In genomic region chr1:234218078-234218477, GRCh38 we compare ENCODE assay signal across 30 cellular contexts.
DNase-seq lines count a peak whose midpoint lies in the region; ATAC-seq, FAIRE-seq and TF ChIP-seq lines count a peak whose summit lies in the region.
"Had no signal": no experiment of that assay in that cellular context is flagged by ENCODE, and none has a peak within 500 bp of the region (broad histone marks: within the 10 kb centered on the region; RNA-seq: fewer than 3 reads in every experiment).

No MANE protein-coding gene starts in this region.

- H3K36me3 Mint-ChIP-seq in T-helper 1 cell treated with Interleukin-12 subunit alpha and Interleukin-12 subunit beta and Interleukin-4 antibody, amounts not matched to agents 30 μg/mL and 1 μg/mL, for 36 hours (ENCODE audit: low read depth) = no peaks in the 10 kb centered on the region
- H3K36me3 Mint-ChIP-seq: activated naive CD8-positive, alpha-beta T cell; mesothelial cell of epicardium had no signal

- peaks cover 18 to 54% of the 10 kb centered on the region in 2 experiments; a peak in 4 of 5 replicates for H3K27me3 ChIP-seq in K562 (ENCODE audit: control insufficient read depth in 2 of 2, insufficient read depth in 2 of 2, low read length in 2 of 2)
- peaks cover 23% of the 10 kb centered on the region for H3K27me3 ChIP-seq in trophoblast cell (ENCODE audit: insufficient read depth, low read length)
- H3K27me3 ChIP-seq: pancreas had no signal

- H2BK120ac ChIP-seq in trophoblast cell (ENCODE audit: insufficient read depth, low read length, poor library complexity) = no peak overlapping the region

- H3K14ac ChIP-seq in trophoblast cell (ENCODE audit: low read length) = no peak overlapping the region

- TF ChIP-seq EP300 in K562 (IDR thresholded peaks at IDR 0.05; ENCODE audit: low read length) = no peak

- H3K4me2 ChIP-seq in K562 (ENCODE audit: insufficient read depth, low read length) = no peak overlapping the region
- H3K4me2 ChIP-seq in trophoblast cell (ENCODE audit: low read length) = no peak overlapping the region
- H3K4me2 ChIP-seq: KMS-11, PC-9 had no signal

- H2BK12ac ChIP-seq in trophoblast cell (ENCODE audit: low read length) = no peak overlapping the region

- H3K79me2 ChIP-seq in K562 (ENCODE audit: control insufficient read depth, insufficient read depth, low read length) = no peaks in the 10 kb centered on the region
- no peaks in the 10 kb centered on the region for H3K79me2 ChIP-seq in trophoblast cell (ENCODE audit: control insufficient read depth, insufficient read depth, low read length, poor library complexity)

- H4K12ac ChIP-seq in trophoblast cell (ENCODE audit: low read depth, low read length) = no peak overlapping the region

- H3K4ac ChIP-seq in trophoblast cell (ENCODE audit: low read depth, low read length) = no peak overlapping the region

- in situ Hi-C loops in K562 (cut with MboI) = no loop called here

- no peaks in the 10 kb centered on the region for H3K9me3 Mint-ChIP-seq in T-helper 1 cell treated with Interleukin-12 subunit alpha and Interleukin-12 subunit beta and Interleukin-4 antibody, amounts not matched to agents 30 μg/mL and 1 μg/mL, for 36 hours
- H3K9me3 Mint-ChIP-seq: activated T-helper 1 cell treated with anti-CD3 and anti-CD28 coated beads, Interleukin-12 subunit alpha, Interleukin-12 subunit beta, Interleukin-2, Interleukin-4 antibody, amounts not matched to agents 30 ng/mL and 10 ng/mL and 1 ng/mL, durations not matched to agents 14 hours and 24 hours and 36 hours; CD4-positive, alpha-beta T cell; mesothelial cell of epicardium; nephron had no signal

- no peaks in the 10 kb centered on the region for H3K36me3 ChIP-seq in K562 (ENCODE audit: control insufficient read depth, insufficient read depth, low read length)
- H3K36me3 ChIP-seq in trophoblast cell (ENCODE audit: control insufficient read depth in 1 of 2, insufficient read depth in 2 of 2, low read length in 2 of 2) = no peaks in the 10 kb centered on the region
- H3K36me3 ChIP-seq: pancreas, stomach, tibial nerve had no signal

- H2AFZ ChIP-seq in K562 (ENCODE audit: low read depth, low read length) (no peak overlapping the region), trophoblast cell (ENCODE audit: insufficient read depth, low read length, poor library complexity) (no peak overlapping the region)
- H2AFZ ChIP-seq: PC-9 had no signal

- peak overlapping the region; percentile 2 for H3K27ac Mint-ChIP-seq in T-helper 1 cell treated with Interleukin-12 subunit alpha and Interleukin-12 subunit beta and Interleukin-4 antibody, amounts not matched to agents 30 μg/mL and 1 μg/mL, for 36 hours
- H3K27ac Mint-ChIP-seq: activated naive CD8-positive, alpha-beta T cell; CD4-positive, alpha-beta T cell; mesothelial cell of epicardium; nephron had no signal

- no peak overlapping the region for H4K8ac ChIP-seq in trophoblast cell (ENCODE audit: low read depth, low read length)

- whole genome bisulfite sequencing in K562 (ENCODE audit: insufficient coverage, low coverage, missing lambda C conversion rate) = 2% methylated on average over 3 of the region's 3 CpGs
- WGBS in trophoblast cell (ENCODE audit: extremely low coverage, insufficient coverage, insufficient read length) = no CpG with 5 or more reads among the region's 3 CpGs

- H2BK5ac ChIP-seq in trophoblast cell (ENCODE audit: low read depth, low read length, poor library complexity) = no peak overlapping the region

- TF ChIP-seq CTCF in K562 (IDR thresholded peaks at IDR 0.05 in 2 of 3, conservative IDR thresholded peaks at IDR 0.05 in 1 of 3; ENCODE audit: insufficient read depth in 2 of 3, low read depth in 1 of 3, low read length in 3 of 3) = no peak

- no peaks in the 10 kb centered on the region for H4K20me1 ChIP-seq in K562 (replicated peaks; ENCODE audit: control insufficient read depth, insufficient read depth, low read length)

- no peak for TF ChIP-seq POLR2A in K562 (conservative IDR thresholded peaks at IDR 0.05)

- POLR2A ChIA-PET in K562 (lab: Yijun Ruan, JAX) = no interaction called here

- no peak overlapping the region for H3K4me3 Mint-ChIP-seq in T-helper 1 cell treated with Interleukin-12 subunit alpha and Interleukin-12 subunit beta and Interleukin-4 antibody, amounts not matched to agents 30 μg/mL and 1 μg/mL, for 36 hours
- H3K4me3 Mint-ChIP-seq: activated naive CD8-positive, alpha-beta T cell; CD4-positive, alpha-beta T cell; mesothelial cell of epicardium; nephron had no signal

- H3K4me1 Mint-ChIP-seq in T-helper 1 cell treated with Interleukin-12 subunit alpha and Interleukin-12 subunit beta and Interleukin-4 antibody, amounts not matched to agents 30 μg/mL and 1 μg/mL, for 36 hours (ENCODE audit: low read depth) = peaks cover 21% of the 10 kb centered on the region

- no peak for TF ChIP-seq RAD21 in K562 (CRISPR knock-in tag; conservative IDR thresholded peaks at IDR 0.05 in 1 of 2, IDR thresholded peaks at IDR 0.05 in 1 of 2)

- H3K27me3 Mint-ChIP-seq in T-helper 1 cell treated with Interleukin-12 subunit alpha and Interleukin-12 subunit beta and Interleukin-4 antibody, amounts not matched to agents 30 μg/mL and 1 μg/mL, for 36 hours (ENCODE audit: low read depth) = peaks cover 22% of the 10 kb centered on the region

- CTCF ChIA-PET in K562 (lab: Yijun Ruan, JAX; ENCODE audit: low intra/inter-chr PET ratio) = no interaction called here

- H3K4me1 ChIP-seq in K562 (replicated peaks in 1 of 2; ENCODE audit: control insufficient read depth in 2 of 2, insufficient read depth in 2 of 2, low read length in 2 of 2) (peaks cover 0 to 13% of the 10 kb centered on the region in 2 experiments; a peak in 1 of 5 replicates), trophoblast cell (ENCODE audit: control insufficient read depth in 1 of 2, insufficient read depth in 2 of 2, low read length in 2 of 2) (peaks cover 10 to 11% of the 10 kb centered on the region in 2 experiments)
- H3K4me1 ChIP-seq: pancreas had no signal

- H3K27ac ChIP-seq in K562 (ENCODE audit: extremely low read depth, low read depth, low read length) (no peak overlapping the region), trophoblast cell (ENCODE audit: low read depth, low read length) (no peak overlapping the region)
- H3K27ac ChIP-seq: KMS-11, pancreas, PC-9, stomach had no signal

- ATAC-seq in K562 (no peak), left ventricle myocardium superior (no peak)
- ATAC-seq: GM12878, left lobe of liver, pancreas, right cardiac atrium had no signal

- no peak overlapping the region for H2AK5ac ChIP-seq in trophoblast cell (ENCODE audit: low read length)

- no TSS peak for BruUV-seq in K562 (replicated peaks; lab: Mats Ljungman, UMichigan)

- FAIRE-seq in K562 (lab: Jason Lieb, UNC) (no peak), GM19239 (lab: Jason Lieb, UNC) (no peak)
- FAIRE-seq: GM12878, H54, pancreas had no signal

- H3K9me1 ChIP-seq in K562 (ENCODE audit: control insufficient read depth, insufficient read depth, low read length) = no peaks in the 10 kb centered on the region

- H3K4me3 ChIP-seq in K562 (no peak overlapping the region), trophoblast cell (ENCODE audit: low read depth, low read length) (no peak overlapping the region)
- H3K4me3 ChIP-seq: GM12878, pancreas, PC-9, stomach, tibial nerve had no signal

- H3K9me3 ChIP-seq in K562 (replicated peaks; ENCODE audit: control insufficient read depth, insufficient read depth, low read depth, low read length) (no peaks in the 10 kb centered on the region), trophoblast cell (ENCODE audit: insufficient read depth, low read depth, low read length) (peaks cover 3% of the 10 kb centered on the region)
- H3K9me3 ChIP-seq: pancreas, stomach, tibial nerve had no signal

- no peak overlapping the region for H4K91ac ChIP-seq in trophoblast cell (ENCODE audit: low read depth, low read length)

- no peak overlapping the region for H3K23ac ChIP-seq in trophoblast cell (ENCODE audit: low read length)

- no peak overlapping the region for H3K18ac ChIP-seq in trophoblast cell (ENCODE audit: low read length)

- no peak overlapping the region for H3K9ac ChIP-seq in K562 (ENCODE audit: insufficient read depth in 1 of 2, low read depth in 2 of 2, low read length in 2 of 2)
- H3K9ac ChIP-seq in trophoblast cell (ENCODE audit: low read length) = no peak overlapping the region
- H3K9ac ChIP-seq: KMS-11 had no signal

- H3K79me1 ChIP-seq in trophoblast cell (ENCODE audit: low read length) = no peaks in the 10 kb centered on the region

- DNase-seq in T-helper 1 cell = no peak
- DNase-seq in ELR (ENCODE audit: low read depth) = peak; percentile 54
- DNase-seq in K562 (ENCODE audit: extremely low read depth in 1 of 4, low spot score in 3 of 4) = no peak
- DNase-seq in midbrain (lab: John Stamatoyannopoulos, UW) = peak; percentile 22
- DNase-seq in left ventricle myocardium superior = no peak
- no peak for DNase-seq in GM19239 (ENCODE audit: insufficient read length, low spot score)
- no peak for DNase-seq in trophoblast cell
- DNase-seq: 8988T; CD4-positive, alpha-beta T cell; cerebellar nuclear complex; effector CD4-positive, alpha-beta T cell; MV-4-11; NCI-H1694; NCI-H510A; pancreas; PC-9; right cardiac atrium; SHP77; stomach; T1000 had no signal

- intact Hi-C loops in K562 (cut with micrococcal nuclease) = loop anchor here (10.0 kb wide), 1 partner anchor 97 kb away; no protein-coding TSS in a partner anchor
- intact Hi-C loops in left ventricle myocardium superior (cut with micrococcal nuclease) = no loop called here

TF ChIP-seq in K562, 482 proteins besides CTCF, POLR2A, EP300 and RAD21:
- TF ChIP-seq MEIS2 (IDR thresholded peaks at IDR 0.05; ENCODE audit: partially characterized antibody) = peak; percentile 11
- TF ChIP-seq FOXJ2 (tag; IDR thresholded peaks at IDR 0.05) = no peak

Comparison
In these comparisons a context has a peak if more than half of its experiments do, and no peak if none do; other contexts are left out.
1. DNase-seq: peak in ELR (single experiment) and midbrain (single experiment); none in T-helper 1 cell (0 of 5), K562 (0 of 4), left ventricle myocardium superior (single experiment), GM19239 (single experiment) and trophoblast cell (0 of 2).